14 cellular contexts compared by ENCODE assay signal in genomic region chr10:30051220-30051619, GRCh38.
"Had no signal": no experiment of that assay in that cellular context is flagged by ENCODE, and none has a peak within 500 bp of the region (broad histone marks: within the 10 kb centered on the region; RNA-seq: fewer than 3 reads in every experiment).

No MANE protein-coding gene starts in this region.

- H3K9me3 Mint-ChIP-seq: activated naive CD8-positive, alpha-beta T cell treated with anti-CD3 and anti-CD28 coated beads for 36 hours; activated T-helper 17 cell treated with anti-CD3 and anti-CD28 coated beads, Interleukin-2, amount 50 U/mL, for 72 hours; WTC11 had no signal

- H3K27ac Mint-ChIP-seq: activated naive CD8-positive, alpha-beta T cell treated with anti-CD3 and anti-CD28 coated beads for 36 hours; activated T-helper 17 cell treated with anti-CD3 and anti-CD28 coated beads, Interleukin-2, amount 50 U/mL, for 72 hours; WTC11 had no signal

- H3K9me3 ChIP-seq: gastrocnemius medialis, stomach, suprapubic skin, tibial nerve had no signal

- H2AFZ ChIP-seq: parathyroid adenoma had no signal

- H3K27me3 ChIP-seq: gastrocnemius medialis, stomach, suprapubic skin, tibial nerve had no signal

- ATAC-seq: activated T-helper 17 cell treated with anti-CD3 and anti-CD28 coated beads, Interleukin-2, amount 50 U/mL, for 72 hours; gastrocnemius medialis; right cardiac atrium; WTC11 had no signal

- H3K79me2 ChIP-seq: parathyroid adenoma had no signal

- H3K4me3 ChIP-seq: gastrocnemius medialis, stomach, suprapubic skin, tibial nerve had no signal

- H3K4me1 ChIP-seq: parathyroid adenoma had no signal

- H3K4me3 Mint-ChIP-seq: activated naive CD8-positive, alpha-beta T cell treated with anti-CD3 and anti-CD28 coated beads for 36 hours; activated T-helper 17 cell treated with anti-CD3 and anti-CD28 coated beads, Interleukin-2, amount 50 U/mL, for 72 hours; WTC11 had no signal

- H3K27ac ChIP-seq: parathyroid adenoma, stomach, suprapubic skin had no signal

- H3K9ac ChIP-seq: parathyroid adenoma had no signal

- H3K36me3 Mint-ChIP-seq: activated naive CD8-positive, alpha-beta T cell treated with anti-CD3 and anti-CD28 coated beads for 36 hours; WTC11 had no signal

- DNase-seq: activated naive CD8-positive, alpha-beta T cell treated with anti-CD3 and anti-CD28 coated beads for 36 hours; activated T-cell treated with anti-CD3 and anti-CD28 coated beads, Interleukin-2, amount 50 U/mL, for 1 hour; gastrocnemius medialis; hypothalamus; nucleus accumbens; right cardiac atrium; stimulated activated CD4-positive, alpha-beta T cell treated with anti-CD3 and anti-CD28 coated beads, Interleukin-12 subunit alpha, Interleukin-12 subunit beta, amount 100 ng/mL, for 4 hours; stomach; T-helper 9 cell had no signal
